In the genomic region with DNA sequence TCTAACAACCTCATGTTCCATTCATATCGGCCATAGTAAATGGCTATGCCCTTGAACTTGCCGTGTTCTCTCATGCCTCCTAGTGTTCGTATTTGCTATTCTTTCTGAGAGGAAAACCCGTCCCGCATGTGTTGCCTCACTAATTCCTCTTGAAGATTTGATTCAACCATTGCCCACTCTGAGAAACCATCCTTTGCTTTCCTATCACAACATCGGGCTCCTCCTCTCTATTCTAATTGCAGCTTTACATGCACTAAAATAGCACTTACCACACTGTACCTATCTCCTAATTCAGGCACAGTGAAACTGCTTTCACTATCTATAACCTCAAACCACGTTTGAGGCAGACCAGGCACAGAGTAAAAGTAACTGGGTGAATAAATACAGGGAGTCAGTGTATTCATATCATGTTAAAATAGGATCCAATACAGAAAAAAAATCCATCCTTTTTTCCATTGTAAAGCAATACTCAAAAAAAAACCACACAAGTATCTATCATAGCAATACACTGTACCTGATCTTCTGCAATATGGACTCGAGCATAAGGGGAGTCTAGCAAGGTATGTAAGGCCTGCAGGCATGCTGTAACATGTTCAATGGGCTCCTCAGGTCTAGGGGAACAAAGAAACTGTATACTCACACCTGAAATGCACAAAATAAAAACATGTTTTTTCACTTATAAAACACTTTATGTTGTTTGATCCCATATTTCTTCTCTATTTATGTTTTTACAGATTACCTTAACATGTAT, we compare ENCODE assay signal across 8 cellular contexts. TPM values are rescaled to one million over a fixed set of nuclear protein-coding genes. Genes with fewer than 3 reads are reported as not detected.
DNase-seq lines count a peak whose midpoint lies in the region; ATAC-seq, FAIRE-seq and TF ChIP-seq lines count a peak whose summit lies in the region.

No MANE protein-coding gene starts in this region.

- peaks cover 89% of the 10 kb centered on the region for H3K36me3 Mint-ChIP-seq in activated T-helper 17 cell treated with anti-CD3 and anti-CD28 coated beads, Interleukin-2, amount 50 U/mL, for 72 hours (ENCODE audit: low read depth)

- H3K36me3 ChIP-seq in iPS DF 6.9 (ENCODE audit: control insufficient read depth, insufficient read depth, low read length): no peaks in the 10 kb centered on the region; the same call in 1 of the 2 replicates
- peaks cover 92% of the 10 kb centered on the region for H3K36me3 ChIP-seq in upper lobe of right lung

- peak overlapping the region; percentile 1 for H3K27ac Mint-ChIP-seq in activated T-helper 17 cell treated with anti-CD3 and anti-CD28 coated beads, Interleukin-2, amount 50 U/mL, for 72 hours

- H3K27me3 ChIP-seq in iPS DF 6.9 (ENCODE audit: control insufficient read depth, insufficient read depth, low read length) (no peaks in the 10 kb centered on the region), upper lobe of right lung (no peaks in the 10 kb centered on the region)

- no peaks in the 10 kb centered on the region for H3K27me3 Mint-ChIP-seq in activated T-helper 17 cell treated with anti-CD3 and anti-CD28 coated beads, Interleukin-2, amount 50 U/mL, for 72 hours

- H3K4me1 Mint-ChIP-seq in activated T-helper 17 cell treated with anti-CD3 and anti-CD28 coated beads, Interleukin-2, amount 50 U/mL, for 72 hours: peaks cover 8% of the 10 kb centered on the region

- H3K27ac ChIP-seq in iPS DF 6.9 (ENCODE audit: low read length) (no peak overlapping the region), upper lobe of right lung (no peak overlapping the region)

- WGBS in iPS DF 6.9 (ENCODE audit: insufficient coverage, insufficient read length): no CpG with 5 or more reads among the region's 8 CpGs

- peak; percentile 99 for ATAC-seq in GM21528 (IDR thresholded peaks at IDR 0.05; ENCODE audit: low FRiP score, unreplicated experiment)
- peak; percentile 93 for ATAC-seq in activated T-helper 17 cell treated with anti-CD3 and anti-CD28 coated beads, Interleukin-2, amount 50 U/mL, for 72 hours (replicated peaks)
- ATAC-seq in upper lobe of right lung: no peak

- H3K4me1 ChIP-seq in iPS DF 6.9 (ENCODE audit: control insufficient read depth, insufficient read depth, low read length) (no peaks in the 10 kb centered on the region), upper lobe of right lung (no peaks in the 10 kb centered on the region)

- TF ChIP-seq POLR2A in GM12892 (IDR thresholded peaks at IDR 0.05; ENCODE audit: low read depth, low read length): no peak

- DNase-seq in GM12892 (ENCODE audit: insufficient read length) (peak; percentile 2), HT-29 (ENCODE audit: low spot score) (peak; percentile 17), iPS DF 6.9 (ENCODE audit: low read depth, low spot score) (peak; percentile 13), upper lobe of right lung (no peak), NOMO-1 treated with dmso at 0.1 percent for 144 hours (lab: John Stamatoyannopoulos, UW; ENCODE audit: unreplicated experiment) (no peak), hippocampal formation (lab: John Stamatoyannopoulos, UW) (no peak)

- intact Hi-C loops in upper lobe of right lung (cut with DNase I): no loop called here

- TF ChIP-seq CTCF in upper lobe of right lung (IDR thresholded peaks at IDR 0.05): peak; percentile 26

- H3K4me3 ChIP-seq in iPS DF 6.9 (ENCODE audit: low read length) (no peak overlapping the region), upper lobe of right lung (no peak overlapping the region)

- H3K9me3 ChIP-seq in iPS DF 6.9 (ENCODE audit: control insufficient read depth, insufficient read depth, low read length) (no peaks in the 10 kb centered on the region), upper lobe of right lung (no peaks in the 10 kb centered on the region)

- peak; percentile 96 for FAIRE-seq in GM12892 (lab: Jason Lieb, UNC)

- H3K4me3 Mint-ChIP-seq in activated T-helper 17 cell treated with anti-CD3 and anti-CD28 coated beads, Interleukin-2, amount 50 U/mL, for 72 hours: peak overlapping the region; percentile 11

- H3K9me3 Mint-ChIP-seq in activated T-helper 17 cell treated with anti-CD3 and anti-CD28 coated beads, Interleukin-2, amount 50 U/mL, for 72 hours: no peaks in the 10 kb centered on the region

RNA-seq across cellular contexts. Expression of gene STRN, which starts 39.0 kb away (rescaled TPM):
- 11.2 TPM for polyA plus RNA-seq in GM12892 (2012; ENCODE audit: missing spikeins)
- total RNA-seq in HT-29 (2014; rRNA removed; shearing (Covaris generic)): 4.3 and 4.4 TPM in 2 replicates
- 10 to 100 TPM; 25.5 to 29.6 TPM for total RNA-seq in activated T-helper 17 cell treated with anti-CD3 and anti-CD28 coated beads, Interleukin-2, amount 50 U/mL, for 72 hours
- 33.1 TPM for total RNA-seq in upper lobe of right lung

Comparison
In these comparisons a context has a peak if more than half of its experiments do, and no peak if none do; other contexts are left out.
1. DNase-seq: peak in GM12892 (single experiment), HT-29 (single experiment) and iPS DF 6.9 (single experiment); none in upper lobe of right lung (single experiment), NOMO-1 treated with dmso at 0.1 percent for 144 hours (single experiment) and hippocampal formation (0 of 2).